ENCODE assay signal across 21 cellular contexts in genomic region chr3:8355346-8355745, GRCh38.
"Had no signal": no experiment of that assay in that cellular context is flagged by ENCODE, and none has a peak within 500 bp of the region (broad histone marks: within the 10 kb centered on the region; RNA-seq: fewer than 3 reads in every experiment).

No MANE protein-coding gene starts in this region.

- H3K27me3 Mint-ChIP-seq: activated CD4-positive, alpha-beta T cell treated with anti-CD3 and anti-CD28 coated beads, Interleukin-2, amount 10 ng/mL, durations not matched to agents 24 days and 14 days; activated naive CD8-positive, alpha-beta T cell treated with anti-CD3 and anti-CD28 coated beads, Interleukin-2, amount 10 ng/mL, durations not matched to agents 7 days and 5 days; stimulated activated naive CD8-positive, alpha-beta T cell treated with anti-CD3 and anti-CD28 coated beads, Interleukin-15, amount 100 ng/mL, for 72 hours had no signal

- H3K4me3 Mint-ChIP-seq: activated CD4-positive, alpha-beta T cell treated with anti-CD3 and anti-CD28 coated beads, Interleukin-2, amount 10 ng/mL, durations not matched to agents 24 days and 14 days; activated naive CD8-positive, alpha-beta T cell treated with anti-CD3 and anti-CD28 coated beads, Interleukin-2, amount 10 ng/mL, durations not matched to agents 7 days and 5 days; mesothelial cell of epicardium; neural progenitor cell; stimulated activated naive CD8-positive, alpha-beta T cell treated with anti-CD3 and anti-CD28 coated beads, Interleukin-15, amount 100 ng/mL, for 72 hours had no signal

- H3K36me3 Mint-ChIP-seq: mesothelial cell of epicardium, neural progenitor cell had no signal

- DNase-seq: activated CD4-positive, alpha-beta T cell treated with anti-CD3 and anti-CD28 coated beads, Interleukin-2, amount 10 ng/mL, durations not matched to agents 24 days and 14 days; activated naive CD4-positive, alpha-beta T cell; activated naive CD8-positive, alpha-beta T cell treated with anti-CD3 and anti-CD28 coated beads, Interleukin-2, amount 10 ng/mL, durations not matched to agents 7 days and 5 days; activated T-cell treated with anti-CD3 and anti-CD28 coated beads for 4 hours; amygdala; foreskin fibroblast; islet precursor cell; left colon; ovary; psoas muscle; right cardiac atrium; stimulated activated naive CD8-positive, alpha-beta T cell treated with anti-CD3 and anti-CD28 coated beads, Interleukin-15, amount 100 ng/mL, for 72 hours; transverse colon; uterus had no signal

- H2AFZ ChIP-seq: hepatocyte, neural progenitor cell had no signal

- H3K27ac ChIP-seq: cardiac muscle cell, epithelial cell of prostate, hepatocyte, neural progenitor cell, ovary, psoas muscle, suprapubic skin, transverse colon, uterus had no signal

- H3K36me3 ChIP-seq: cardiac muscle cell, neural progenitor cell, ovary, suprapubic skin, transverse colon, uterus had no signal

- H3K9ac ChIP-seq: neural progenitor cell had no signal

- H3K4me2 ChIP-seq: hepatocyte, neural progenitor cell had no signal

- H3K4me3 ChIP-seq: cardiac muscle cell, hepatocyte, lung, neural progenitor cell, ovary, psoas muscle, suprapubic skin, transverse colon, uterus had no signal

- H3K79me2 ChIP-seq: hepatocyte had no signal

- H3K27ac Mint-ChIP-seq: activated CD4-positive, alpha-beta T cell treated with anti-CD3 and anti-CD28 coated beads, Interleukin-2, amount 10 ng/mL, durations not matched to agents 24 days and 14 days; mesothelial cell of epicardium; neural progenitor cell had no signal

- H3K9me3 ChIP-seq: ovary, psoas muscle, suprapubic skin, transverse colon, uterus had no signal

- H3K9me3 Mint-ChIP-seq: neural progenitor cell had no signal

- H3K4me1 ChIP-seq: neural progenitor cell, psoas muscle, suprapubic skin, transverse colon, uterus had no signal

- H3K27me3 ChIP-seq: cardiac muscle cell, hepatocyte, neural progenitor cell, ovary, suprapubic skin, transverse colon, uterus had no signal

- H3K4me1 Mint-ChIP-seq: neural progenitor cell had no signal

- ATAC-seq: psoas muscle; right cardiac atrium; stimulated activated naive CD8-positive, alpha-beta T cell treated with anti-CD3 and anti-CD28 coated beads, Interleukin-15, amount 100 ng/mL, for 72 hours had no signal
